In genomic region chr1:77484334-77484733, GRCh38 we compare ENCODE assay signal across 29 cellular contexts.
"Had no signal": no experiment of that assay in that cellular context is flagged by ENCODE, and none has a peak within 500 bp of the region (broad histone marks: within the 10 kb centered on the region; RNA-seq: fewer than 3 reads in every experiment).

No MANE protein-coding gene starts in this region.

- H3K4me3 Mint-ChIP-seq: naive thymus-derived CD4-positive, alpha-beta T cell; nephron progenitor cell; stimulated activated naive B cell treated with anti-CD40 and anti-IgM and Interleukin-4, amounts not matched to agents 10 μg/mL and 1 μg/mL and 100 μg/mL, for 72 hours; stimulated activated naive CD8-positive, alpha-beta T cell treated with anti-CD3 and anti-CD28 coated beads, Interleukin-15, Interleukin-2, amounts not matched to agents 100 ng/mL and 50 ng/mL, for 24 hours had no signal

- H3K36me3 ChIP-seq: esophagus muscularis mucosa, gastroesophageal sphincter, heart left ventricle, left lung, ovary, sigmoid colon, spleen, thoracic aorta, transverse colon, upper lobe of right lung, uterus had no signal

- H3K27me3 ChIP-seq: esophagus muscularis mucosa, foreskin keratinocyte, gastroesophageal sphincter, heart left ventricle, hepatocyte, left lung, ovary, sigmoid colon, spleen, transverse colon, upper lobe of right lung, uterus had no signal

- DNase-seq: effector CD8-positive, alpha-beta T cell; foreskin keratinocyte; heart left ventricle; kidney; left cardiac atrium; left lung; mammary epithelial cell; mesendoderm; midbrain; naive thymus-derived CD4-positive, alpha-beta T cell; nephron progenitor cell; occipital lobe; ovary; posterior cingulate gyrus; psoas muscle; right cardiac atrium; sigmoid colon; spleen; stimulated activated CD4-positive, alpha-beta T cell treated with anti-CD3 and anti-CD28 coated beads, Interleukin-4, amount 100 ng/mL, for 4 hours; stimulated activated naive B cell treated with anti-CD40 and anti-IgM and Interleukin-4, amounts not matched to agents 10 μg/mL and 1 μg/mL and 100 μg/mL, for 72 hours; transverse colon; upper lobe of right lung; uterus had no signal

- H3K27ac Mint-ChIP-seq: nephron progenitor cell; stimulated activated naive B cell treated with anti-CD40 and anti-IgM and Interleukin-4, amounts not matched to agents 10 μg/mL and 1 μg/mL and 100 μg/mL, for 72 hours; stimulated activated naive CD8-positive, alpha-beta T cell treated with anti-CD3 and anti-CD28 coated beads, Interleukin-15, Interleukin-2, amounts not matched to agents 100 ng/mL and 50 ng/mL, for 24 hours had no signal

- ATAC-seq: foreskin keratinocyte; gastroesophageal sphincter; heart left ventricle; left cardiac atrium; left lung; naive thymus-derived CD4-positive, alpha-beta T cell; psoas muscle; right cardiac atrium; stimulated activated naive B cell treated with anti-CD40 and anti-IgM and Interleukin-4, amounts not matched to agents 10 μg/mL and 1 μg/mL and 100 μg/mL, for 72 hours; upper lobe of right lung had no signal

- H3K79me2 ChIP-seq: hepatocyte had no signal

- H3K4me1 Mint-ChIP-seq: nephron progenitor cell; stimulated activated naive B cell treated with anti-CD40 and anti-IgM and Interleukin-4, amounts not matched to agents 10 μg/mL and 1 μg/mL and 100 μg/mL, for 72 hours had no signal

- H3K4me3 ChIP-seq: esophagus muscularis mucosa, gastroesophageal sphincter, heart left ventricle, hepatocyte, left lung, ovary, psoas muscle, sigmoid colon, skin epidermis, spleen, thoracic aorta, transverse colon, upper lobe of right lung, uterus had no signal

- H2AFZ ChIP-seq: hepatocyte had no signal

- H3K27me3 Mint-ChIP-seq: naive thymus-derived CD4-positive, alpha-beta T cell; stimulated activated naive CD8-positive, alpha-beta T cell treated with anti-CD3 and anti-CD28 coated beads, Interleukin-15, Interleukin-2, amounts not matched to agents 100 ng/mL and 50 ng/mL, for 24 hours had no signal

- H3K4me2 ChIP-seq: hepatocyte had no signal

- H3K27ac ChIP-seq: esophagus muscularis mucosa, foreskin keratinocyte, gastroesophageal sphincter, heart left ventricle, hepatocyte, left lung, ovary, psoas muscle, sigmoid colon, skin epidermis, spleen, thoracic aorta, transverse colon, upper lobe of right lung, uterus had no signal

- H3K4me1 ChIP-seq: esophagus muscularis mucosa, foreskin keratinocyte, gastroesophageal sphincter, heart left ventricle, left lung, psoas muscle, sigmoid colon, spleen, transverse colon, upper lobe of right lung, uterus had no signal

- H3K9me3 Mint-ChIP-seq: naive thymus-derived CD4-positive, alpha-beta T cell; nephron progenitor cell; stimulated activated naive B cell treated with anti-CD40 and anti-IgM and Interleukin-4, amounts not matched to agents 10 μg/mL and 1 μg/mL and 100 μg/mL, for 72 hours; stimulated activated naive CD8-positive, alpha-beta T cell treated with anti-CD3 and anti-CD28 coated beads, Interleukin-15, Interleukin-2, amounts not matched to agents 100 ng/mL and 50 ng/mL, for 24 hours had no signal

- H3K36me3 Mint-ChIP-seq: stimulated activated naive B cell treated with anti-CD40 and anti-IgM and Interleukin-4, amounts not matched to agents 10 μg/mL and 1 μg/mL and 100 μg/mL, for 72 hours had no signal

- H3K9me3 ChIP-seq: esophagus muscularis mucosa, gastroesophageal sphincter, heart left ventricle, left lung, ovary, psoas muscle, sigmoid colon, spleen, thoracic aorta, transverse colon, upper lobe of right lung, uterus had no signal
